ENCODE assay signal across 12 cellular contexts in the genomic region with DNA sequence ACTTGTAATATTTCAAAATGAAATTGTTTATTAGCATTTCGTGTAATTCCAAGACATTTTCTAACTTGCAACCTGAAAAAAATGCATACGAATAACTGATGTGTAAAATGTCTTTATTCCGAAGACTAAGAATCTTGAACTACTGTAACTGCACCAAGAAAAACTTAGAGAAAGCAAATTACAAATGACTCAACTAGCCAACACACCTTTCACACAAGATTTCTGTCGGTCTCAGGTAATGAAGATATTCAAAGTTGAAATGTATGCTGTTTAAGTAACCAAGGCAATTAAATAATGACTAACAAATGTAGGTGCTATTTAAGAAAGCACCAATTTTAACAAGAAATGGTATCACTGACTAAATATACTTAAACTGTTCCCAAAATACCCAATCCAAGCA. TPM values are rescaled to one million over a fixed set of nuclear protein-coding genes. Genes with fewer than 3 reads are reported as not detected.
A peak's percentile ranks its signal among the peaks of the same experiment; 100 is the strongest.
DNase-seq lines count a peak whose midpoint lies in the region; ATAC-seq and TF ChIP-seq lines count a peak whose summit lies in the region.
"Had no signal": no experiment of that assay in that cellular context is flagged by ENCODE, and none has a peak within 500 bp of the region (broad histone marks: within the 10 kb centered on the region; RNA-seq: fewer than 3 reads in every experiment).

No MANE protein-coding gene starts in this region.

- 92 to 96% methylated on average over 3 of the region's 4 CpGs for WGBS in ectodermal cell, 2 experiments

- H3K27me3 Mint-ChIP-seq in T-helper 1 cell treated with Interleukin-12 subunit alpha and Interleukin-12 subunit beta and Interleukin-4 antibody, amounts not matched to agents 30 μg/mL and 1 μg/mL, for 36 hours (ENCODE audit: low read depth), result no peaks in the 10 kb centered on the region

- H3K27ac ChIP-seq in OCI-LY1 (ENCODE audit: low read depth, low read length, poor library complexity, severe bottlenecking) (peak overlapping the region; percentile 75), ectodermal cell (ENCODE audit: insufficient read depth, low read depth, low read length, poor library complexity, severe bottlenecking) (no peak overlapping the region), osteoblast (ENCODE audit: low read depth, low read length) (no peak overlapping the region)
- H3K27ac ChIP-seq: thyroid gland had no signal

- no peaks in the 10 kb centered on the region for H3K9me2 ChIP-seq in OCI-LY1 (ENCODE audit: low read depth, low read length)

- H3K9me3 ChIP-seq in OCI-LY1 (ENCODE audit: low read length) (no peaks in the 10 kb centered on the region), ectodermal cell (ENCODE audit: control insufficient read depth, low read length) (no peaks in the 10 kb centered on the region), osteoblast (ENCODE audit: low read depth, low read length) (no peaks in the 10 kb centered on the region)
- H3K9me3 ChIP-seq: body of pancreas, mucosa of descending colon, thyroid gland had no signal

- H3K27me3 ChIP-seq in OCI-LY1 (ENCODE audit: insufficient read depth, low read length) (no peaks in the 10 kb centered on the region), ectodermal cell (ENCODE audit: control insufficient read depth, insufficient read depth, low read length, poor library complexity, severe bottlenecking) (peaks cover 14% of the 10 kb centered on the region), osteoblast (ENCODE audit: insufficient read depth, low read length) (no peaks in the 10 kb centered on the region)
- H3K27me3 ChIP-seq: body of pancreas, thyroid gland had no signal

- no peak for ATAC-seq in GM21447 (IDR thresholded peaks at IDR 0.05; ENCODE audit: unreplicated experiment)
- ATAC-seq in HG03196 (IDR thresholded peaks at IDR 0.05; ENCODE audit: unreplicated experiment), result no peak
- ATAC-seq: body of pancreas, mucosa of descending colon had no signal

- H3K79me2 ChIP-seq in OCI-LY1 (ENCODE audit: insufficient read depth, low read length), result peaks cover 66% of the 10 kb centered on the region
- peaks cover 62% of the 10 kb centered on the region for H3K79me2 ChIP-seq in osteoblast (ENCODE audit: insufficient read depth, low read length)

- H4K20me1 ChIP-seq in OCI-LY1 (ENCODE audit: insufficient read depth, low read length), result no peaks in the 10 kb centered on the region
- peaks cover 24% of the 10 kb centered on the region for H4K20me1 ChIP-seq in osteoblast (ENCODE audit: insufficient read depth, low read length)

- H3K4me3 ChIP-seq in OCI-LY1 (ENCODE audit: low read depth, low read length, poor library complexity, severe bottlenecking) (peak overlapping the region; percentile 99), ectodermal cell (ENCODE audit: insufficient read depth, low read depth, low read length) (peak overlapping the region; percentile 87), osteoblast (ENCODE audit: insufficient read depth, low read length) (no peak overlapping the region)
- H3K4me3 ChIP-seq: body of pancreas, mucosa of descending colon, thyroid gland had no signal

- H3K27ac Mint-ChIP-seq in T-helper 1 cell treated with Interleukin-12 subunit alpha and Interleukin-12 subunit beta and Interleukin-4 antibody, amounts not matched to agents 30 μg/mL and 1 μg/mL, for 36 hours, result no peak overlapping the region

- no peak overlapping the region for H2AFZ ChIP-seq in OCI-LY1 (ENCODE audit: low read length)
- no peak overlapping the region for H2AFZ ChIP-seq in osteoblast (ENCODE audit: low read length)

- H3K4me2 ChIP-seq in OCI-LY1 (ENCODE audit: low read length) (peak overlapping the region; percentile 85), osteoblast (ENCODE audit: insufficient read depth, low read length) (peak overlapping the region; percentile 89)

- no peaks in the 10 kb centered on the region for H3K9me3 Mint-ChIP-seq in T-helper 1 cell treated with Interleukin-12 subunit alpha and Interleukin-12 subunit beta and Interleukin-4 antibody, amounts not matched to agents 30 μg/mL and 1 μg/mL, for 36 hours

- H3K4me3 Mint-ChIP-seq in T-helper 1 cell treated with Interleukin-12 subunit alpha and Interleukin-12 subunit beta and Interleukin-4 antibody, amounts not matched to agents 30 μg/mL and 1 μg/mL, for 36 hours, result peak overlapping the region; percentile 94

- TF ChIP-seq CTCF in OCI-LY1 (IDR thresholded peaks at IDR 0.05; ENCODE audit: low read length) (no peak), osteoblast (IDR thresholded peaks at IDR 0.05; ENCODE audit: extremely low read depth, low read depth, low read length) (no peak)

- H3K4me1 ChIP-seq in OCI-LY1 (ENCODE audit: insufficient read depth, low read length, severe bottlenecking), result peaks cover 69% of the 10 kb centered on the region
- H3K4me1 ChIP-seq in ectodermal cell (ENCODE audit: control insufficient read depth, insufficient read depth, low read length), result peaks cover 14% of the 10 kb centered on the region
- H3K4me1 ChIP-seq in osteoblast (ENCODE audit: insufficient read depth, low read length), result peaks cover 22% of the 10 kb centered on the region

- H3K4me1 Mint-ChIP-seq in T-helper 1 cell treated with Interleukin-12 subunit alpha and Interleukin-12 subunit beta and Interleukin-4 antibody, amounts not matched to agents 30 μg/mL and 1 μg/mL, for 36 hours (ENCODE audit: low read depth), result peaks cover 33% of the 10 kb centered on the region

- DNase-seq in T-helper 1 cell (no peak), osteoblast (ENCODE audit: insufficient read length, low spot score, missing footprints) (no peak)
- DNase-seq in stimulated activated naive CD4-positive, alpha-beta T cell (lab: John Stamatoyannopoulos, UW), result no peak
- DNase-seq: body of pancreas; stimulated activated CD4-positive, alpha-beta T cell treated with anti-CD3 and anti-CD28 coated beads, Interleukin-1b, Interleukin-23, amount 100 ng/mL, for 48 hours; thyroid gland had no signal

- H3K9ac ChIP-seq in OCI-LY1 (ENCODE audit: low read length), result peak overlapping the region; percentile 98

- H3K36me3 ChIP-seq in OCI-LY1 (ENCODE audit: insufficient read depth, low read length) (peaks cover 26% of the 10 kb centered on the region), ectodermal cell (ENCODE audit: control insufficient read depth, insufficient read depth, low read length) (no peaks in the 10 kb centered on the region), osteoblast (ENCODE audit: insufficient read depth, low read length) (no peaks in the 10 kb centered on the region)
- H3K36me3 ChIP-seq: thyroid gland had no signal

- H3K36me3 Mint-ChIP-seq in T-helper 1 cell treated with Interleukin-12 subunit alpha and Interleukin-12 subunit beta and Interleukin-4 antibody, amounts not matched to agents 30 μg/mL and 1 μg/mL, for 36 hours (ENCODE audit: low read depth), result peaks cover 6% of the 10 kb centered on the region

- H3F3A ChIP-seq in OCI-LY1 (ENCODE audit: insufficient read depth, low read length), result 0 out of 2 replicates have a peak, but pooled peaks cover 9% of the 10 kb centered on the region

RNA-seq across cellular contexts. Expression of gene CLSTN1, which starts 2.1 kb away (rescaled TPM):
- 172 TPM for polyA plus RNA-seq in ectodermal cell (2013, experiment 1 of 4)
- polyA plus RNA-seq in ectodermal cell (2013, experiment 2 of 4), result 176 TPM
- polyA plus RNA-seq in ectodermal cell (2013, experiment 3 of 4), result 124 TPM
- polyA plus RNA-seq in ectodermal cell (2013, experiment 4 of 4), result 136 TPM
- 110 and 140 TPM in 2 replicates for total RNA-seq in osteoblast
